Comparison of ENCODE assay signal across 11 cellular contexts in genomic region chr6:110688661-110689268, GRCh38.
DNase-seq lines count a peak whose midpoint lies in the region; ATAC-seq and TF ChIP-seq lines count a peak whose summit lies in the region.
"Had no signal": no experiment of that assay in that cellular context is flagged by ENCODE, and none has a peak within 500 bp of the region (broad histone marks: within the 10 kb centered on the region; RNA-seq: fewer than 3 reads in every experiment).

No MANE protein-coding gene starts in this region.

- no peak for DNase-seq in activated naive CD4-positive, alpha-beta T cell (lab: John Stamatoyannopoulos, UW)
- DNase-seq in UCSD-AML1 (lab: John Stamatoyannopoulos, UW; ENCODE audit: unreplicated experiment) = peak; percentile 18
- no peak for DNase-seq in right lobe of liver
- DNase-seq in upper lobe of right lung = peak; percentile 82
- DNase-seq in effector CD4-positive, alpha-beta T cell = no peak
- no peak for DNase-seq in CD1c-positive myeloid dendritic cell (ENCODE audit: extremely low spot score)
- DNase-seq: body of pancreas, OCI-M1 had no signal

- H3K27me3 ChIP-seq in right lobe of liver (no peaks in the 10 kb centered on the region), upper lobe of right lung (no peaks in the 10 kb centered on the region)
- H3K27me3 ChIP-seq: body of pancreas, vagina had no signal

- H3K27ac Mint-ChIP-seq in activated naive CD4-positive, alpha-beta T cell treated with anti-CD3 and anti-CD28 coated beads, Interleukin-2, amount 50 U/mL, for 24 hours = peak overlapping the region; percentile 62

- H3K27me3 Mint-ChIP-seq in activated naive CD4-positive, alpha-beta T cell treated with anti-CD3 and anti-CD28 coated beads, Interleukin-2, amount 50 U/mL, for 24 hours = no peaks in the 10 kb centered on the region

- H3K4me1 ChIP-seq in right lobe of liver (no peaks in the 10 kb centered on the region), upper lobe of right lung (peaks cover 14% of the 10 kb centered on the region)
- H3K4me1 ChIP-seq: body of pancreas had no signal

- TF ChIP-seq CTCF in right lobe of liver (IDR thresholded peaks at IDR 0.05) (no peak), upper lobe of right lung (IDR thresholded peaks at IDR 0.05) (no peak)

- no peak for TF ChIP-seq POLR2A in right lobe of liver (IDR thresholded peaks at IDR 0.05)

- ATAC-seq in right lobe of liver (peak in 3 of 4 donors; percentile 31 to 34 (median 34)), upper lobe of right lung (peak; percentile 94), GM21528 (IDR thresholded peaks at IDR 0.05; ENCODE audit: low FRiP score, unreplicated experiment) (no peak)
- ATAC-seq: body of pancreas had no signal

- H3K9me3 ChIP-seq in right lobe of liver = no peaks in the 10 kb centered on the region
- H3K9me3 ChIP-seq in upper lobe of right lung = no peaks in the 10 kb centered on the region
- H3K9me3 ChIP-seq: body of pancreas, vagina had no signal

- peaks cover 31% of the 10 kb centered on the region for H3K4me1 Mint-ChIP-seq in activated naive CD4-positive, alpha-beta T cell treated with anti-CD3 and anti-CD28 coated beads, Interleukin-2, amount 50 U/mL, for 24 hours

- WGBS in right lobe of liver (ENCODE audit: insufficient coverage, low coverage, low lambda C conversion rate, missing lambda C conversion rate) = 64% methylated on average over 3 of the region's 6 CpGs

- H3K27ac ChIP-seq in right lobe of liver (no peak overlapping the region), upper lobe of right lung (no peak overlapping the region)
- H3K27ac ChIP-seq: body of pancreas, vagina had no signal

- H3K36me3 Mint-ChIP-seq in activated naive CD4-positive, alpha-beta T cell treated with anti-CD3 and anti-CD28 coated beads, Interleukin-2, amount 50 U/mL, for 24 hours = peaks cover 4% of the 10 kb centered on the region

- intact Hi-C loops in right lobe of liver (cut with DNase I) = no loop called here
- intact Hi-C loops in upper lobe of right lung (cut with DNase I) = no loop called here

- H3K4me3 ChIP-seq in right lobe of liver (no peak overlapping the region), upper lobe of right lung (no peak overlapping the region)
- H3K4me3 ChIP-seq: body of pancreas, vagina had no signal

- H3K36me3 ChIP-seq in right lobe of liver (no peaks in the 10 kb centered on the region), upper lobe of right lung (no peaks in the 10 kb centered on the region)
- H3K36me3 ChIP-seq: vagina had no signal

- H3K9me3 Mint-ChIP-seq in activated naive CD4-positive, alpha-beta T cell treated with anti-CD3 and anti-CD28 coated beads, Interleukin-2, amount 50 U/mL, for 24 hours = no peaks in the 10 kb centered on the region

- H3K4me3 Mint-ChIP-seq in activated naive CD4-positive, alpha-beta T cell treated with anti-CD3 and anti-CD28 coated beads, Interleukin-2, amount 50 U/mL, for 24 hours = no peak overlapping the region

Comparison
In these comparisons a context has a peak if more than half of its experiments do, and no peak if none do; other contexts are left out.
1. DNase-seq: peak in UCSD-AML1 (single experiment) and upper lobe of right lung (single experiment); none in activated naive CD4-positive, alpha-beta T cell (0 of 4), right lobe of liver (0 of 3), effector CD4-positive, alpha-beta T cell (single experiment) and CD1c-positive myeloid dendritic cell (single experiment).